ENCODE assay signal across 8 cellular contexts in the genomic region with DNA sequence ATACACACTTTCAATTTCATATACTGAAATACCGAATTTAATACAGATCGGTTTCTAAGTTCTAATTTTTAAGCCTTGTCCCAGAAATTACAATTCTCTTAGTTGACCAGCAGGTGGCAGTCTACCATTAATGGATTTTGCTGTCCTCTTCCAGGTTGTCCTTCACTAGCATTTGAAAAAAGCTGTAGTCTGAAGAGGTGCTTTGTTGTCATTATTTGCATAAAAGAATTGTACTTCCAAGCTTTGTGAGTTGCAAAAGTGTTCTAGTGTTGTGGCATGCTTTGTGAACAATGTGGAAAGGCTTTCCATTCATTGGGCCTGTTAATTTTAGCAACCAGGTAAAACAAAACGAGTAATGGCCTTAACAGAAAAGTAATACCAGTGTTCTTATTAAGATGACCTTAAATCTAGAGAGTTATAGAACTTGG.
A peak's percentile ranks its signal among the peaks of the same experiment; 100 is the strongest.
DNase-seq lines count a peak whose midpoint lies in the region; ATAC-seq, FAIRE-seq and TF ChIP-seq lines count a peak whose summit lies in the region.

No MANE protein-coding gene starts in this region.

- peaks cover 12% of the 10 kb centered on the region for H3K36me3 Mint-ChIP-seq in nephron progenitor cell (ENCODE audit: low read depth)
- peaks cover 3% of the 10 kb centered on the region for H3K36me3 Mint-ChIP-seq in activated CD8-positive, alpha-beta memory T cell treated with anti-CD3 and anti-CD28 coated beads, Interleukin-2, amount 10 ng/mL, durations not matched to agents 7 days and 5 days

- POLR2A ChIA-PET in PC-3 (lab: Charles Lee; ENCODE audit: unreplicated experiment) (no interaction called here), H1 (lab: Charles Lee; ENCODE audit: partially characterized antibody) (no interaction called here)

- no peaks in the 10 kb centered on the region for H3K79me1 ChIP-seq in H1 (ENCODE audit: low read depth, low read length)

- H2BK120ac ChIP-seq in H1 (replicated peaks; ENCODE audit: low read depth, low read length): no peak overlapping the region

- H4K20me1 ChIP-seq in KMS-11 (ENCODE audit: insufficient read depth): no peaks in the 10 kb centered on the region
- H4K20me1 ChIP-seq in PC-3 (ENCODE audit: low read length): no peaks in the 10 kb centered on the region
- H4K20me1 ChIP-seq in H1 (replicated peaks in 1 of 2; ENCODE audit: control insufficient read depth in 1 of 2, insufficient read depth in 2 of 2, low read length in 2 of 2): no peaks in the 10 kb centered on the region

- H2BK12ac ChIP-seq in H1 (ENCODE audit: low read depth, low read length): no peak overlapping the region

- TF ChIP-seq CTCF in KMS-11 (conservative IDR thresholded peaks at IDR 0.05; ENCODE audit: low read depth, low read length) (peak; percentile 95), PC-3 (conservative IDR thresholded peaks at IDR 0.05; ENCODE audit: low read depth, low read length) (peak; percentile 99), H1 (IDR thresholded peaks at IDR 0.05; ENCODE audit: control extremely low read depth in 1 of 3, insufficient read depth in 1 of 3, low read depth in 1 of 3, low read length in 3 of 3) (peak in 2 of 3 experiments; percentile 59 to 61; a peak in 3 of 4 replicates), nephron progenitor cell (IDR thresholded peaks at IDR 0.05) (peak; percentile 79)

- H3K4me3 ChIP-seq in KMS-11 (IDR thresholded peaks at IDR 0.05; ENCODE audit: insufficient read depth, low read depth, low read length) (no peak overlapping the region), PC-3 (ENCODE audit: low read length) (no peak overlapping the region), H1 (ENCODE audit: extremely low read depth in 1 of 4, insufficient read depth in 2 of 4, low read depth in 3 of 4, low read length in 4 of 4) (no peak overlapping the region)

- H3K9ac ChIP-seq in KMS-11: no peak overlapping the region
- H3K9ac ChIP-seq in PC-3 (ENCODE audit: low read length): no peak overlapping the region
- H3K9ac ChIP-seq in H1 (replicated peaks in 1 of 4; ENCODE audit: extremely low read depth in 1 of 4, low read depth in 3 of 4, low read length in 3 of 4): no peak overlapping the region

- intact Hi-C loops in PC-3 (cut with micrococcal nuclease): loop anchor here (1.0 to 10.0 kb wide), 6 partner anchors 40 to 1083 kb away; partner anchors contain the start of gene PROX1

- H3K9me3 Mint-ChIP-seq in nephron progenitor cell: no peaks in the 10 kb centered on the region
- no peaks in the 10 kb centered on the region for H3K9me3 Mint-ChIP-seq in activated CD8-positive, alpha-beta memory T cell treated with anti-CD3 and anti-CD28 coated beads, Interleukin-2, amount 10 ng/mL, durations not matched to agents 7 days and 5 days (ENCODE audit: low read depth)

- no peak overlapping the region for H2BK15ac ChIP-seq in H1 (ENCODE audit: low read length)

- H3K23ac ChIP-seq in H1 (ENCODE audit: insufficient read length): no peak overlapping the region

- no peak overlapping the region for H3K18ac ChIP-seq in H1 (ENCODE audit: extremely low read depth, low read length)

- H3K4me1 ChIP-seq in KMS-11 (ENCODE audit: low read depth, poor library complexity, severe bottlenecking) (peaks cover 20% of the 10 kb centered on the region), PC-3 (ENCODE audit: insufficient read depth, low read length) (no peaks in the 10 kb centered on the region), H1 (replicated peaks in 1 of 4; ENCODE audit: control insufficient read depth in 3 of 4, insufficient read depth in 4 of 4, low read length in 3 of 4) (peaks cover 0 to 7% (median 2%) of the 10 kb centered on the region in 4 experiments; a peak in 2 of 7 replicates)

- H4K91ac ChIP-seq in H1 (replicated peaks; ENCODE audit: insufficient read length, low read length): no peak overlapping the region

- no peak overlapping the region for H2BK20ac ChIP-seq in H1 (ENCODE audit: low read length)

- H3K27ac ChIP-seq in KMS-11 (no peak overlapping the region), PC-3 (ENCODE audit: low read length) (no peak overlapping the region), H1 (ENCODE audit: low read depth, low read length) (no peak overlapping the region)

- peak; percentile 90 for FAIRE-seq in H1 (lab: Jason Lieb, UNC)

- H4K5ac ChIP-seq in H1 (ENCODE audit: insufficient read length, low read depth, low read length): no peak overlapping the region

- H3K27me3 ChIP-seq in KMS-11 (ENCODE audit: insufficient read depth, low read depth) (no peaks in the 10 kb centered on the region), PC-3 (ENCODE audit: low read length) (no peaks in the 10 kb centered on the region), H1 (replicated peaks in 1 of 4; ENCODE audit: control insufficient read depth in 3 of 4, extremely low read depth in 1 of 4, insufficient read depth in 3 of 4, low read length in 3 of 4) (no peaks in the 10 kb centered on the region)

- no peaks in the 10 kb centered on the region for H3F3A ChIP-seq in PC-3 (ENCODE audit: low read length, unreplicated experiment)

- H3K14ac ChIP-seq in H1 (ENCODE audit: insufficient read length): no peak overlapping the region

- peak; percentile 75 for ATAC-seq in GM19351 (IDR thresholded peaks at IDR 0.05; ENCODE audit: unreplicated experiment)
- ATAC-seq in PC-3: peak; percentile 70
- no peak for ATAC-seq in GM18858 (IDR thresholded peaks at IDR 0.05; ENCODE audit: unreplicated experiment)
- ATAC-seq in activated CD8-positive, alpha-beta memory T cell treated with anti-CD3 and anti-CD28 coated beads, Interleukin-2, amount 10 ng/mL, durations not matched to agents 7 days and 5 days: no peak

- H3K4me3 Mint-ChIP-seq in nephron progenitor cell: no peak overlapping the region
- no peak overlapping the region for H3K4me3 Mint-ChIP-seq in activated CD8-positive, alpha-beta memory T cell treated with anti-CD3 and anti-CD28 coated beads, Interleukin-2, amount 10 ng/mL, durations not matched to agents 7 days and 5 days

- CTCF ChIA-PET in PC-3 (lab: Charles Lee) (interaction anchor here (0.6 kb wide), 2 partner anchors 111 to 878 kb away, joined by 3 read pairs; no protein-coding TSS in a partner anchor), H1 (lab: Charles Lee; ENCODE audit: partially characterized antibody) (interaction anchor here (0.8 to 2.5 kb wide), 15 partner anchors 11 to 878 kb away, joined by 3 to 6 read pairs (median 3); no protein-coding TSS in a partner anchor)
- CTCF ChIA-PET in activated CD8-positive, alpha-beta memory T cell treated with anti-CD3 and anti-CD28 coated beads, Interleukin-2, amount 10 ng/mL, durations not matched to agents 7 days and 5 days (lab: Charles Lee): interaction anchor here (0.6 to 1.3 kb wide), 2 partner anchors 14 to 37 kb away, joined by 3 to 4 read pairs; no protein-coding TSS in a partner anchor

- H3K4me1 Mint-ChIP-seq in nephron progenitor cell: peaks cover under 1% of the 10 kb centered on the region
- H3K4me1 Mint-ChIP-seq in activated CD8-positive, alpha-beta memory T cell treated with anti-CD3 and anti-CD28 coated beads, Interleukin-2, amount 10 ng/mL, durations not matched to agents 7 days and 5 days: no peaks in the 10 kb centered on the region

- no peaks in the 10 kb centered on the region for H3K9me2 ChIP-seq in PC-3 (replicated peaks; ENCODE audit: low read length)

- H3K56ac ChIP-seq in H1 (replicated peaks; ENCODE audit: insufficient read length, low read depth, low read length): no peak overlapping the region

- no peak overlapping the region for H4K8ac ChIP-seq in H1 (ENCODE audit: extremely low read depth, insufficient read depth, low read length)

- no peak overlapping the region for H2AFZ ChIP-seq in KMS-11 (ENCODE audit: low read depth)
- no peak overlapping the region for H2AFZ ChIP-seq in PC-3 (ENCODE audit: low read length)
- no peak overlapping the region for H2AFZ ChIP-seq in H1 (ENCODE audit: low read length)

- TF ChIP-seq EP300 in H1 (IDR thresholded peaks at IDR 0.05; ENCODE audit: borderline replicate concordance in 1 of 2, low read depth in 2 of 2, low read length in 2 of 2): no peak

- H3K36me3 ChIP-seq in KMS-11 (ENCODE audit: insufficient read depth) (no peaks in the 10 kb centered on the region), PC-3 (ENCODE audit: low read depth, low read length) (no peaks in the 10 kb centered on the region), H1 (ENCODE audit: control insufficient read depth in 2 of 4, insufficient read depth in 4 of 4, low read length in 3 of 4) (peaks cover 0 to 3% (median 0%) of the 10 kb centered on the region in 4 experiments; a peak in 1 of 8 replicates)

- no TSS peak for BruUV-seq in PC-3 (replicated peaks; lab: Mats Ljungman, UMichigan)

- H2AK5ac ChIP-seq in H1 (ENCODE audit: low read depth, low read length): no peak overlapping the region

- H2BK5ac ChIP-seq in H1 (ENCODE audit: low read depth, low read length): no peak overlapping the region

- H3K4me2 ChIP-seq in KMS-11: no peak overlapping the region; the same call in 1 of the 2 replicates
- H3K4me2 ChIP-seq in PC-3 (ENCODE audit: low read length): no peak overlapping the region
- H3K4me2 ChIP-seq in H1 (ENCODE audit: insufficient read depth in 1 of 2, low read depth in 2 of 2, low read length in 2 of 2): 0 out of 4 replicates have a peak overlapping the region, but pooled peaks of 1 of the 2 experiments have one; percentile 41

- DNase-seq in DMS 273 treated with DMSO at 0.1 percent for 48 hours (lab: John Stamatoyannopoulos, UW) (peak; percentile 39), PC-3 (peak; percentile 75), H1 (ENCODE audit: low read depth in 1 of 2, low spot score in 2 of 2) (no peak), nephron progenitor cell (peak; percentile 47)
- no peak for DNase-seq in activated CD8-positive, alpha-beta memory T cell treated with anti-CD3 and anti-CD28 coated beads, Interleukin-2, amount 10 ng/mL, durations not matched to agents 7 days and 5 days

- H3K23me2 ChIP-seq in H1 (ENCODE audit: low read depth, low read length): no peaks in the 10 kb centered on the region

- H3K9me3 ChIP-seq in PC-3 (ENCODE audit: low read length) (no peaks in the 10 kb centered on the region), H1 (ENCODE audit: insufficient read depth in 2 of 2, low read depth in 1 of 2, low read length in 1 of 2) (no peaks in the 10 kb centered on the region)

- no peak for TF ChIP-seq POLR2A in H1 (IDR thresholded peaks at IDR 0.05; ENCODE audit: control extremely low read depth in 1 of 2, low read depth in 2 of 2, low read length in 2 of 2)

- no peaks in the 10 kb centered on the region for H3K79me2 ChIP-seq in KMS-11 (ENCODE audit: insufficient read depth, low read depth)
- H3K79me2 ChIP-seq in PC-3 (ENCODE audit: low read length): no peaks in the 10 kb centered on the region
- no peaks in the 10 kb centered on the region for H3K79me2 ChIP-seq in H1 (ENCODE audit: control insufficient read depth in 1 of 2, insufficient read depth in 2 of 2, low read length in 2 of 2)

- no peak overlapping the region for H3K27ac Mint-ChIP-seq in nephron progenitor cell
- H3K27ac Mint-ChIP-seq in activated CD8-positive, alpha-beta memory T cell treated with anti-CD3 and anti-CD28 coated beads, Interleukin-2, amount 10 ng/mL, durations not matched to agents 7 days and 5 days: no peak overlapping the region

- H3K27me3 Mint-ChIP-seq in nephron progenitor cell (ENCODE audit: low read depth, poor library complexity): no peaks in the 10 kb centered on the region
- no peaks in the 10 kb centered on the region for H3K27me3 Mint-ChIP-seq in activated CD8-positive, alpha-beta memory T cell treated with anti-CD3 and anti-CD28 coated beads, Interleukin-2, amount 10 ng/mL, durations not matched to agents 7 days and 5 days

- peak; percentile 84 to 85 for TF ChIP-seq RAD21 in H1 (IDR thresholded peaks at IDR 0.05 in 1 of 2, conservative IDR thresholded peaks at IDR 0.05 in 1 of 2; ENCODE audit: low read depth in 2 of 2, low read length in 2 of 2)

- 71% methylated on average over 3 of the region's 3 CpGs; no CpG with 5 or more reads in 1 of the 2 experiments for WGBS in H1 (ENCODE audit: extremely low coverage in 1 of 2, insufficient coverage in 1 of 2, insufficient read length in 1 of 2, insufficient replicate concordance in 2 of 2, low coverage in 1 of 2, low lambda C conversion rate in 2 of 2, missing lambda C conversion rate in 1 of 2), 2 experiments

- no peak overlapping the region for H3K4ac ChIP-seq in H1 (replicated peaks; ENCODE audit: insufficient read length, low read depth, low read length)

Comparison
In these comparisons a context has a peak if more than half of its experiments do, and no peak if none do; other contexts are left out.
1. DNase-seq: peak in DMS 273 treated with DMSO at 0.1 percent for 48 hours (single experiment), PC-3 (single experiment) and nephron progenitor cell (single experiment); none in H1 (0 of 2) and activated CD8-positive, alpha-beta memory T cell treated with anti-CD3 and anti-CD28 coated beads, Interleukin-2, amount 10 ng/mL, durations not matched to agents 7 days and 5 days (single experiment).
2. ATAC-seq: peak in GM19351 (single experiment) and PC-3 (single experiment); none in GM18858 (single experiment) and activated CD8-positive, alpha-beta memory T cell treated with anti-CD3 and anti-CD28 coated beads, Interleukin-2, amount 10 ng/mL, durations not matched to agents 7 days and 5 days (single experiment).
3. Peak in every context shown above with its lines, with median percentiles within 50 percentile points of each other: CTCF ChIP-seq.